10 cellular contexts compared by ENCODE assay signal in the genomic region with DNA sequence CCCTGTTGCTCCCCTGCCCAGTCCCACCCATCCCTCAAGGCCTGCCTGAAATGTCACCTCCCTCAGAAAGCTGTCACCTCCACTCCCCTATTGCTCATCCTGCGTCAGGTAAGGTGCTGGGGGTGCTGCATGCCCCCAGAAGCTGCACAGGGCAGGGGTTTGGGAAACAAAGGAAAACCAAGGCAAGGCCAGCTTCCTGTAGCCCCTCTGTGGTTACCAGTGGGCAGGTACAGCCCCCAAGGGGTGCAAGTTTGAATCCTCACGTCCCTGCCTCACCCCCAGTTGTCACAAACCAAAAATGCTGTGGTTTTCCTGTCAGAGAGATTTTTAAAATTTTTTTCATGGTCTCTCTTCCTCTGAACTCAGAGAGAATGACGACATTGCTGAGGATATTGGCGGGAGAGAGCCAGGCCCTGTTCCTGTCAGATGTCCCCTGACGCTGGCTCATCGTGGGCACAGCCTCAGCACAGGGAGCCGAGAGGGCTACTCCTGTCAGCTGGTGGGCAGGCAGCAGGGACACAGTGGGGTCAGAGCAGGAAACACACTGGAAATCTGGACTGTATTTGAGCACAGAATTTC. TPM values are rescaled to one million over a fixed set of nuclear protein-coding genes. Genes with fewer than 3 reads are reported as not detected.
DNase-seq lines count a peak whose midpoint lies in the region; ATAC-seq lines count a peak whose summit lies in the region.
"Had no signal": no experiment of that assay in that cellular context is flagged by ENCODE, and none has a peak within 500 bp of the region (broad histone marks: within the 10 kb centered on the region; RNA-seq: fewer than 3 reads in every experiment).

No MANE protein-coding gene starts in this region.

- H3K9me3 ChIP-seq in right cardiac atrium (ENCODE audit: control insufficient read depth, low read length) = no peaks in the 10 kb centered on the region
- H3K9me3 ChIP-seq: adrenal gland had no signal

- no peak for ATAC-seq in right cardiac atrium
- no peak for ATAC-seq in HG03432 (IDR thresholded peaks at IDR 0.05; ENCODE audit: unreplicated experiment)
- ATAC-seq in HG03439 (IDR thresholded peaks at IDR 0.05; ENCODE audit: unreplicated experiment) = no peak
- ATAC-seq in HG02798 (IDR thresholded peaks at IDR 0.05; ENCODE audit: poor library complexity, unreplicated experiment) = no peak

- H3K4me3 ChIP-seq in right cardiac atrium (ENCODE audit: low read length) = no peak overlapping the region
- H3K4me3 ChIP-seq: adrenal gland had no signal

- WGBS in right cardiac atrium = 47% methylated on average over 7 of the region's 7 CpGs

- no peak overlapping the region for H3K27ac ChIP-seq in right cardiac atrium (ENCODE audit: low read length)
- H3K27ac ChIP-seq: adrenal gland had no signal

- intact Hi-C loops in right cardiac atrium (cut with DNase I) = loop anchor here in 1 of 4 donors (10.0 kb wide), 1 partner anchor 523 kb away; no protein-coding TSS in a partner anchor

- H3K27me3 ChIP-seq in right cardiac atrium (ENCODE audit: control insufficient read depth, insufficient read depth) = no peaks in the 10 kb centered on the region
- H3K27me3 ChIP-seq: adrenal gland had no signal

- no peaks in the 10 kb centered on the region for H3K4me1 ChIP-seq in right cardiac atrium (ENCODE audit: control insufficient read depth, insufficient read depth, low read length)
- H3K4me1 ChIP-seq: adrenal gland had no signal

- peak; percentile 60 for DNase-seq in AG08396 (ENCODE audit: low spot score)
- DNase-seq in HS-27A (ENCODE audit: low read depth) = peak; percentile 77
- DNase-seq in activated CD8-positive, alpha-beta memory T cell treated with anti-CD3 and anti-CD28 coated beads, Interleukin-2, amount 50 U/mL, for 4 hours = peak; percentile 40
- peak in 2 of 3 donors; percentile 47 to 61 for DNase-seq in right cardiac atrium
- DNase-seq in cerebellar nuclear complex (lab: John Stamatoyannopoulos, UW) = no peak
- DNase-seq: KG1 had no signal

RNA-seq across cellular contexts. Expression of gene PSTPIP1, which starts 27.0 kb away (rescaled TPM):
- total RNA-seq in right cardiac atrium = 1 to 10 TPM; 2.9 to 6.0 (median 5.5) TPM
- polyA plus RNA-seq in right cardiac atrium = 1.9 TPM

RNA-seq across cellular contexts. Expression of gene TSPAN3, which starts 49.0 kb away (rescaled TPM):
- 100 to 1,000 TPM; 124 to 135 (median 127) TPM for total RNA-seq in right cardiac atrium
- 129 TPM for polyA plus RNA-seq in right cardiac atrium

Comparison
In these comparisons a context has a peak if more than half of its experiments do, and no peak if none do; other contexts are left out.
1. DNase-seq: peak in AG08396 (single experiment), HS-27A (single experiment), activated CD8-positive, alpha-beta memory T cell treated with anti-CD3 and anti-CD28 coated beads, Interleukin-2, amount 50 U/mL, for 4 hours (single experiment) and right cardiac atrium (2 of 3); none in cerebellar nuclear complex (0 of 2).